ENCODE assay signal across 21 cellular contexts in the genomic region with DNA sequence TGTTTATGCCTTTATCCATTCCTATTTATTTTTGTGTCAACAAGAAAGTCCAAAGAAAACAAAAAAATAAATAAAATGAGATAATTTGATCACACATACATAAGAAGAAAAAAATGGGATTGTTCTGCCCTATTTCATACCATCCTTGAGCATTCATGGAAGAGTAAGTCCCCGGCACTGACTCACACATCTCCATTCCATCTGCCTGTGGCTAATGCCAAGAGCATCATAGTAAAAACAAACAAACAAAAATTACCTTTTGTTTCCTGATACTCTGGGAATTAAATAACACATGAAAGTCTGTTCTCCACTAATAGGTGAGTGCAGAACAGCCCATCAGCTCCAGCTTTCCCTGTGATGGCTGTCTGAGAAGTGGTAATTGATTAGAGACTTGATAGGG. TPM values are rescaled to one million over a fixed set of nuclear protein-coding genes. Genes with fewer than 3 reads are reported as not detected.
DNase-seq lines count a peak whose midpoint lies in the region; TF ChIP-seq lines count a peak whose summit lies in the region.
"Had no signal": no experiment of that assay in that cellular context is flagged by ENCODE, and none has a peak within 500 bp of the region (broad histone marks: within the 10 kb centered on the region; RNA-seq: fewer than 3 reads in every experiment).

No MANE protein-coding gene starts in this region.

- TF ChIP-seq POLR2A in suprapubic skin (IDR thresholded peaks at IDR 0.05): no peak

- DNase-seq in Caki2 (ENCODE audit: low read depth) (peak; percentile 15), GM23248 (peak; percentile 11), epithelial cell of esophagus (ENCODE audit: low read depth) (peak; percentile 57), renal cortical epithelial cell (ENCODE audit: low read depth) (peak; percentile 21), suprapubic skin (ENCODE audit: low spot score in 2 of 2) (no peak), H7 (no peak)
- DNase-seq: ACHN; BE2C; C1 segment of cervical spinal cord; CD4-positive, CD25-positive, alpha-beta regulatory T cell; CD8-positive, alpha-beta memory T cell; COR-L47; DMS153; DND-41; EL; HFFc6; IMR-90 had no signal

- H3K9me3 ChIP-seq in GM23248 (ENCODE audit: low read depth) (no peaks in the 10 kb centered on the region), suprapubic skin (no peaks in the 10 kb centered on the region)

- H3K27ac ChIP-seq in GM23248: no peak overlapping the region
- no peak overlapping the region for H3K27ac ChIP-seq in suprapubic skin

- no peaks in the 10 kb centered on the region for H3K4me1 ChIP-seq in GM23248 (ENCODE audit: insufficient read depth)
- H3K4me1 ChIP-seq in suprapubic skin: peaks cover 6% of the 10 kb centered on the region
- H3K4me1 ChIP-seq: BE2C had no signal

- no peaks in the 10 kb centered on the region for H3K79me2 ChIP-seq in GM23248 (ENCODE audit: insufficient read depth)

- H3K27me3 ChIP-seq in GM23248 (replicated peaks; ENCODE audit: insufficient read depth) (peaks cover 21% of the 10 kb centered on the region; the same call in 1 of the 2 replicates), suprapubic skin (peaks cover 9% of the 10 kb centered on the region), H7 (ENCODE audit: control insufficient read depth, insufficient read depth, low read length) (no peaks in the 10 kb centered on the region)
- H3K27me3 ChIP-seq: BE2C had no signal

- 42 to 43% methylated on average over 1 of the region's 1 CpG for WGBS in GM23248 (ENCODE audit: low coverage in 1 of 2, low lambda C conversion rate in 2 of 2, missing lambda C conversion rate in 2 of 2), 2 experiments
- 92% methylated on average over 1 of the region's 1 CpG for WGBS in suprapubic skin

- no peak overlapping the region for H3K4me2 ChIP-seq in GM23248 (ENCODE audit: unreplicated experiment)
- H3K4me2 ChIP-seq: GM23338 had no signal

- in situ Hi-C loops in Caki2 (cut with HindIII; ENCODE audit: low pct_unique_long_range_greater_than_20kb, low sequenced_read_pairs): no loop called here
- in situ Hi-C loops in GM23248 (cut with MboI): no loop called here

- no peak overlapping the region for H2AFZ ChIP-seq in GM23248
- H2AFZ ChIP-seq: GM23338 had no signal

- no peak for TF ChIP-seq CTCF in epithelial cell of esophagus (IDR thresholded peaks at IDR 0.05; ENCODE audit: insufficient read depth, low read depth, low read length, missing control alignments)
- TF ChIP-seq CTCF in suprapubic skin (IDR thresholded peaks at IDR 0.05): no peak

- no peaks in the 10 kb centered on the region for H3K9me2 ChIP-seq in GM23248 (ENCODE audit: insufficient read depth)

- H3K36me3 ChIP-seq in GM23248 (ENCODE audit: low read depth): no peaks in the 10 kb centered on the region
- no peaks in the 10 kb centered on the region for H3K36me3 ChIP-seq in suprapubic skin
- H3K36me3 ChIP-seq in H7 (replicated peaks; ENCODE audit: control insufficient read depth, insufficient read depth, low read length): no peaks in the 10 kb centered on the region
- H3K36me3 ChIP-seq: BE2C had no signal

- no peak for TF ChIP-seq EP300 in suprapubic skin (IDR thresholded peaks at IDR 0.05)

- no peak overlapping the region for H3K9ac ChIP-seq in GM23248

- H3F3A ChIP-seq in GM23248 (ENCODE audit: insufficient read depth): no peaks in the 10 kb centered on the region

- H4K20me1 ChIP-seq in GM23248 (ENCODE audit: insufficient read depth): no peaks in the 10 kb centered on the region

- H3K4me3 ChIP-seq in GM23248 (no peak overlapping the region), epithelial cell of esophagus (ENCODE audit: low read length) (no peak overlapping the region), suprapubic skin (no peak overlapping the region), H7 (ENCODE audit: insufficient read depth, low read depth, low read length) (no peak overlapping the region)
- H3K4me3 ChIP-seq: GM12878, GM23338, K562 had no signal

RNA-seq across cellular contexts. Expression of gene BACE2, which starts 48.1 kb away (rescaled TPM):
- 23.5 and 33.8 TPM in 2 replicates for total RNA-seq in Caki2 (2014; rRNA removed; shearing (Covaris generic); ENCODE audit: low replicate concordance)
- 77.8 and 97.8 TPM in 2 replicates for total RNA-seq in GM23248 (2014; rRNA removed; shearing (Covaris generic))
- 67.0 and 69.5 TPM in 2 replicates for polyA plus RNA-seq in GM23248 (2016; fragmentation: Nextera tagmentation; extraction: Ambion mirVana)
- 88.7 and 99.5 TPM in 2 replicates for total RNA-seq in renal cortical epithelial cell
- 10 to 100 TPM; 23.9 to 59.4 (median 36.6) TPM for total RNA-seq in suprapubic skin
- total RNA-seq in H7 (2014; rRNA removed; shearing (Covaris generic)): 13.4 and 14.2 TPM in 2 replicates
- total RNA-seq: G401 had no signal

Comparison
In these comparisons a context has a peak if more than half of its experiments do, and no peak if none do; other contexts are left out.
1. DNase-seq: peak in Caki2 (single experiment), GM23248 (single experiment), epithelial cell of esophagus (single experiment) and renal cortical epithelial cell (single experiment); none in suprapubic skin (0 of 2) and H7 (single experiment).